Comparison of ENCODE assay signal across 2 cellular contexts in the genomic region with DNA sequence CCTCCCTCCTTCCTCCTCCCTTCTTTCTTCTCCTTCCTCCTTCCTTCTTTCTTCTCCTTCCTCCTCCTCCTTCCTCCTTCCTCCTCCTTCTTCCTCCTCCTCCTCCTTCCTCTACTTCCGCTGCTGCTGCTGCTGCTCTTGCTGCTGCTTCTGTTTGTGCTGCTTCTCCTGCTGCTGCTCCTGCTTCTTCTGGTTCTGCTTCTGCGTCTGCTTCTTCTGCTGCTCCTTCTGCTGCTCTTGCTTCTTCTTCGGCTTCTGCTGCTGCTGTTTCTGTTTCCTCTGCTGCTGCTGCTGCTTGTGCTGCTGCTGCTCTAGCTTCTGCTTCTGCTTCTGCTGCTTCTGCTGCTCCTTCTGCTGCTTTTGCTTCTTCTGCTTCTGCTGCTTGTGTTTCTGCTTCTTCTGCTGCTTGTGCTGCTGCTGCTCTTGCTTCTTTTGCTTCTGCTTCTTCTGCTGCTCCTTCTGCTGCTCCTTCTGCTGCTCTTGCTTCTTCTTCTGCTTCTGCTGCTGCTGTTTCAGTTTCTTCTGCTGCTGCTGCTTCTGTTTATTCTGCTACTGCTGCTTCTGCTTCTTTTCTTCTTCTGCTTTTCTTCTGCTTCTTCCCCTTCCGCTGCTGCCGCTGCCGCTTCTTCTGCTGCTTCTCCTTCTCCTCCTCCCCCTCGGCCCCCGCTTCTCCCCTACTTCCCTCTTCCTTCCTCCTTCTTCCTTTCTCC.
A peak's percentile ranks its signal among the peaks of the same experiment; 100 is the strongest.
TF ChIP-seq lines count a peak whose summit lies in the region.

No MANE protein-coding gene starts in this region.

TF ChIP-seq in HEK293, 187 proteins besides CTCF, POLR2A, EP300 and RAD21 (continues in another document):
- TF ChIP-seq, protein P1, sequence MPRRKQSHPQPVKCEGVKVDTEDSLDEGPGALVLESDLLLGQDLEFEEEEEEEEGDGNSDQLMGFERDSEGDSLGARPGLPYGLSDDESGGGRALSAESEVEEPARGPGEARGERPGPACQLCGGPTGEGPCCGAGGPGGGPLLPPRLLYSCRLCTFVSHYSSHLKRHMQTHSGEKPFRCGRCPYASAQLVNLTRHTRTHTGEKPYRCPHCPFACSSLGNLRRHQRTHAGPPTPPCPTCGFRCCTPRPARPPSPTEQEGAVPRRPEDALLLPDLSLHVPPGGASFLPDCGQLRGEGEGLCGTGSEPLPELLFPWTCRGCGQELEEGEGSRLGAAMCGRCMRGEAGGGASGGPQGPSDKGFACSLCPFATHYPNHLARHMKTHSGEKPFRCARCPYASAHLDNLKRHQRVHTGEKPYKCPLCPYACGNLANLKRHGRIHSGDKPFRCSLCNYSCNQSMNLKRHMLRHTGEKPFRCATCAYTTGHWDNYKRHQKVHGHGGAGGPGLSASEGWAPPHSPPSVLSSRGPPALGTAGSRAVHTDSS (tag by site-specific recombination; IDR thresholded peaks at IDR 0.05), result peak; percentile 48; the same call in 1 of the 2 replicates
- TF ChIP-seq ZNF366 (tag by site-specific recombination; conservative IDR thresholded peaks at IDR 0.05) (peak; percentile 84), ZNF561 (tag by site-specific recombination; IDR thresholded peaks at IDR 0.05; ENCODE audit: borderline replicate concordance) (no peak), ZNF548 (tag by site-specific recombination; IDR thresholded peaks at IDR 0.05) (no peak), ZNF169 (tag by site-specific recombination; IDR thresholded peaks at IDR 0.05) (peak; percentile 99), ZSCAN23 (tag by site-specific recombination; IDR thresholded peaks at IDR 0.05) (no peak), OSR2 (tag by site-specific recombination; IDR thresholded peaks at IDR 0.05) (peak; percentile 99), ZNF324 (tag by site-specific recombination; IDR thresholded peaks at IDR 0.05) (no peak), ZNF394 (tag by site-specific recombination; IDR thresholded peaks at IDR 0.05; ENCODE audit: borderline replicate concordance) (peak; percentile 96), ZNF660 (tag by site-specific recombination; IDR thresholded peaks at IDR 0.05) (no peak), ZNF223 (tag by site-specific recombination; IDR thresholded peaks at IDR 0.05) (no peak)
- TF ChIP-seq, protein P2, sequence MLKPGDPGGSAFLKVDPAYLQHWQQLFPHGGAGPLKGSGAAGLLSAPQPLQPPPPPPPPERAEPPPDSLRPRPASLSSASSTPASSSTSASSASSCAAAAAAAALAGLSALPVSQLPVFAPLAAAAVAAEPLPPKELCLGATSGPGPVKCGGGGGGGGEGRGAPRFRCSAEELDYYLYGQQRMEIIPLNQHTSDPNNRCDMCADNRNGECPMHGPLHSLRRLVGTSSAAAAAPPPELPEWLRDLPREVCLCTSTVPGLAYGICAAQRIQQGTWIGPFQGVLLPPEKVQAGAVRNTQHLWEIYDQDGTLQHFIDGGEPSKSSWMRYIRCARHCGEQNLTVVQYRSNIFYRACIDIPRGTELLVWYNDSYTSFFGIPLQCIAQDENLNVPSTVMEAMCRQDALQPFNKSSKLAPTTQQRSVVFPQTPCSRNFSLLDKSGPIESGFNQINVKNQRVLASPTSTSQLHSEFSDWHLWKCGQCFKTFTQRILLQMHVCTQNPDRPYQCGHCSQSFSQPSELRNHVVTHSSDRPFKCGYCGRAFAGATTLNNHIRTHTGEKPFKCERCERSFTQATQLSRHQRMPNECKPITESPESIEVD (tag by site-specific recombination; IDR thresholded peaks at IDR 0.05), result no peak
- TF ChIP-seq, protein P3, sequence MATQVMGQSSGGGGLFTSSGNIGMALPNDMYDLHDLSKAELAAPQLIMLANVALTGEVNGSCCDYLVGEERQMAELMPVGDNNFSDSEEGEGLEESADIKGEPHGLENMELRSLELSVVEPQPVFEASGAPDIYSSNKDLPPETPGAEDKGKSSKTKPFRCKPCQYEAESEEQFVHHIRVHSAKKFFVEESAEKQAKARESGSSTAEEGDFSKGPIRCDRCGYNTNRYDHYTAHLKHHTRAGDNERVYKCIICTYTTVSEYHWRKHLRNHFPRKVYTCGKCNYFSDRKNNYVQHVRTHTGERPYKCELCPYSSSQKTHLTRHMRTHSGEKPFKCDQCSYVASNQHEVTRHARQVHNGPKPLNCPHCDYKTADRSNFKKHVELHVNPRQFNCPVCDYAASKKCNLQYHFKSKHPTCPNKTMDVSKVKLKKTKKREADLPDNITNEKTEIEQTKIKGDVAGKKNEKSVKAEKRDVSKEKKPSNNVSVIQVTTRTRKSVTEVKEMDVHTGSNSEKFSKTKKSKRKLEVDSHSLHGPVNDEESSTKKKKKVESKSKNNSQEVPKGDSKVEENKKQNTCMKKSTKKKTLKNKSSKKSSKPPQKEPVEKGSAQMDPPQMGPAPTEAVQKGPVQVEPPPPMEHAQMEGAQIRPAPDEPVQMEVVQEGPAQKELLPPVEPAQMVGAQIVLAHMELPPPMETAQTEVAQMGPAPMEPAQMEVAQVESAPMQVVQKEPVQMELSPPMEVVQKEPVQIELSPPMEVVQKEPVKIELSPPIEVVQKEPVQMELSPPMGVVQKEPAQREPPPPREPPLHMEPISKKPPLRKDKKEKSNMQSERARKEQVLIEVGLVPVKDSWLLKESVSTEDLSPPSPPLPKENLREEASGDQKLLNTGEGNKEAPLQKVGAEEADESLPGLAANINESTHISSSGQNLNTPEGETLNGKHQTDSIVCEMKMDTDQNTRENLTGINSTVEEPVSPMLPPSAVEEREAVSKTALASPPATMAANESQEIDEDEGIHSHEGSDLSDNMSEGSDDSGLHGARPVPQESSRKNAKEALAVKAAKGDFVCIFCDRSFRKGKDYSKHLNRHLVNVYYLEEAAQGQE (tag by site-specific recombination; IDR thresholded peaks at IDR 0.05), result no peak

TF ChIP-seq in HepG2, 621 proteins besides CTCF, POLR2A, EP300 and RAD21:
- TF ChIP-seq, protein P4, sequence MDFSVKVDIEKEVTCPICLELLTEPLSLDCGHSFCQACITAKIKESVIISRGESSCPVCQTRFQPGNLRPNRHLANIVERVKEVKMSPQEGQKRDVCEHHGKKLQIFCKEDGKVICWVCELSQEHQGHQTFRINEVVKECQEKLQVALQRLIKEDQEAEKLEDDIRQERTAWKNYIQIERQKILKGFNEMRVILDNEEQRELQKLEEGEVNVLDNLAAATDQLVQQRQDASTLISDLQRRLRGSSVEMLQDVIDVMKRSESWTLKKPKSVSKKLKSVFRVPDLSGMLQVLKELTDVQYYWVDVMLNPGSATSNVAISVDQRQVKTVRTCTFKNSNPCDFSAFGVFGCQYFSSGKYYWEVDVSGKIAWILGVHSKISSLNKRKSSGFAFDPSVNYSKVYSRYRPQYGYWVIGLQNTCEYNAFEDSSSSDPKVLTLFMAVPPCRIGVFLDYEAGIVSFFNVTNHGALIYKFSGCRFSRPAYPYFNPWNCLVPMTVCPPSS (IDR thresholded peaks at IDR 0.05), result peak; percentile 8; the same call in 1 of the 2 replicates
- TF ChIP-seq TCF12 (IDR thresholded peaks at IDR 0.05) (no peak), TCF12 (CRISPR knock-in tag; IDR thresholded peaks at IDR 0.05) (no peak)
